ENCODE assay signal across 17 cellular contexts in genomic region chr1:81023187-81023724, GRCh38.
DNase-seq lines count a peak whose midpoint lies in the region; ATAC-seq and TF ChIP-seq lines count a peak whose summit lies in the region.
"Had no signal": no experiment of that assay in that cellular context is flagged by ENCODE, and none has a peak within 500 bp of the region (broad histone marks: within the 10 kb centered on the region; RNA-seq: fewer than 3 reads in every experiment).

No MANE protein-coding gene starts in this region.

- no peaks in the 10 kb centered on the region for H3K9me2 ChIP-seq in neural cell (ENCODE audit: insufficient read depth, low read length)

- POLR2A ChIA-PET in HEK293T (lab: Yijun Ruan, JAX), result interaction anchor here (1.5 kb wide), 1 partner anchor 10 kb away, joined by 4 read pairs; no protein-coding TSS in a partner anchor
- POLR2A ChIA-PET in CD8-positive, alpha-beta T cell (lab: Charles Lee), result no interaction called here

- DNase-seq in HEK293T (ENCODE audit: extremely low spot score) (no peak), endodermal cell (no peak)
- DNase-seq in CD8-positive, alpha-beta T cell, result no peak
- no peak for DNase-seq in stimulated activated CD4-positive, alpha-beta T cell treated with anti-CD3 and anti-CD28 coated beads, Interleukin-2, amount 100 ng/mL, for 24 hours
- DNase-seq: ACHN; AML-193; CD4-positive, alpha-beta T cell; DMS153; DMS79; GDM1; GM23248; HCEC 1CT; HFFc6 had no signal

- ATAC-seq in CD8-positive, alpha-beta T cell, result no peak
- no peak for ATAC-seq in HG03457 (IDR thresholded peaks at IDR 0.05; ENCODE audit: unreplicated experiment)

- H3K27me3 ChIP-seq in endodermal cell (ENCODE audit: control insufficient read depth, insufficient read depth, low read length, poor library complexity, severe bottlenecking), result no peaks in the 10 kb centered on the region
- no peaks in the 10 kb centered on the region for H3K27me3 ChIP-seq in neural cell (ENCODE audit: insufficient read depth, low read depth, low read length)
- no peaks in the 10 kb centered on the region for H3K27me3 ChIP-seq in CD8-positive, alpha-beta T cell (ENCODE audit: insufficient read depth, low read length)

- no peaks in the 10 kb centered on the region for H4K20me1 ChIP-seq in neural cell (ENCODE audit: insufficient read depth)

- H3K36me3 ChIP-seq in endodermal cell (ENCODE audit: control insufficient read depth, insufficient read depth, low read length) (no peaks in the 10 kb centered on the region), neural cell (ENCODE audit: insufficient read depth, low read length) (no peaks in the 10 kb centered on the region)
- no peaks in the 10 kb centered on the region for H3K36me3 ChIP-seq in CD8-positive, alpha-beta T cell (ENCODE audit: insufficient read depth, low read length)

- H3K9ac ChIP-seq in endodermal cell (ENCODE audit: extremely low read depth, low read length, poor library complexity, severe bottlenecking) (no peak overlapping the region), neural cell (ENCODE audit: low read length) (peak overlapping the region; percentile 59)
- H3K9ac ChIP-seq: GM23248 had no signal

- H3K27ac ChIP-seq in endodermal cell (ENCODE audit: low read depth, low read length), result no peak overlapping the region
- peak overlapping the region; percentile 97 for H3K27ac ChIP-seq in neural cell (ENCODE audit: low read length)
- no peak overlapping the region for H3K27ac ChIP-seq in CD8-positive, alpha-beta T cell (ENCODE audit: low read depth, low read length)
- H3K27ac ChIP-seq: C4-2B, GM23248, HL-60 had no signal

- H3K36me3 Mint-ChIP-seq in endodermal cell (ENCODE audit: low read depth), result peaks cover 6% of the 10 kb centered on the region
- H3K36me3 Mint-ChIP-seq in CD8-positive, alpha-beta T cell, result no peaks in the 10 kb centered on the region

- peak; percentile 99 for TF ChIP-seq EP300 in neural cell (conservative IDR thresholded peaks at IDR 0.05; ENCODE audit: poor library complexity, severe bottlenecking)

- intact Hi-C loops in CD8-positive, alpha-beta T cell (cut with DNase I, micrococcal nuclease), result no loop called here

- TF ChIP-seq RAD21 in neural cell (conservative IDR thresholded peaks at IDR 0.05), result peak; percentile 57

- peaks cover 4% of the 10 kb centered on the region for H3F3A ChIP-seq in neural cell (ENCODE audit: insufficient read depth, low read length, poor library complexity, severe bottlenecking)

- peaks cover 13% of the 10 kb centered on the region for H3K9me3 Mint-ChIP-seq in endodermal cell
- peaks cover 9% of the 10 kb centered on the region for H3K9me3 Mint-ChIP-seq in CD8-positive, alpha-beta T cell
- H3K9me3 Mint-ChIP-seq: HFFc6 had no signal

- H3K4me3 ChIP-seq in endodermal cell (ENCODE audit: low read length) (peak overlapping the region; percentile 1), neural cell (ENCODE audit: low read length) (no peak overlapping the region)
- H3K4me3 ChIP-seq in CD8-positive, alpha-beta T cell (ENCODE audit: low read depth, low read length), result no peak overlapping the region
- H3K4me3 ChIP-seq: GM23248 had no signal

- TF ChIP-seq CTCF in endodermal cell (conservative IDR thresholded peaks at IDR 0.05) (no peak), neural cell (IDR thresholded peaks at IDR 0.05; ENCODE audit: poor library complexity, severe bottlenecking) (no peak)
- TF ChIP-seq CTCF in CD8-positive, alpha-beta T cell (IDR thresholded peaks at IDR 0.05), result no peak

- no peaks in the 10 kb centered on the region for H3K79me2 ChIP-seq in neural cell (replicated peaks; ENCODE audit: insufficient read depth, low read length)

- no peak overlapping the region for H3K27ac Mint-ChIP-seq in endodermal cell
- H3K27ac Mint-ChIP-seq in CD8-positive, alpha-beta T cell, result no peak overlapping the region
- H3K27ac Mint-ChIP-seq: CD4-positive, alpha-beta T cell; HFFc6 had no signal

- peaks cover 29% of the 10 kb centered on the region for H3K4me1 Mint-ChIP-seq in endodermal cell
- H3K4me1 Mint-ChIP-seq in CD8-positive, alpha-beta T cell (ENCODE audit: low read depth), result no peaks in the 10 kb centered on the region

- peaks cover 17% of the 10 kb centered on the region for H3K9me3 ChIP-seq in endodermal cell (ENCODE audit: control insufficient read depth, low read length)
- H3K9me3 ChIP-seq in neural cell (ENCODE audit: low read length), result no peaks in the 10 kb centered on the region
- H3K9me3 ChIP-seq in CD8-positive, alpha-beta T cell (ENCODE audit: low read length), result no peaks in the 10 kb centered on the region

- H3K27me3 Mint-ChIP-seq in endodermal cell (ENCODE audit: insufficient read depth), result peaks cover 13% of the 10 kb centered on the region
- H3K27me3 Mint-ChIP-seq in CD8-positive, alpha-beta T cell (ENCODE audit: low read depth), result no peaks in the 10 kb centered on the region
- H3K27me3 Mint-ChIP-seq: CD4-positive, alpha-beta T cell had no signal

- no peak overlapping the region for H3K4me3 Mint-ChIP-seq in endodermal cell
- H3K4me3 Mint-ChIP-seq in CD8-positive, alpha-beta T cell, result no peak overlapping the region
- H3K4me3 Mint-ChIP-seq: CD4-positive, alpha-beta T cell; HFFc6 had no signal

- CTCF ChIA-PET in HEK293T (lab: Yijun Ruan, JAX), result no interaction called here
- CTCF ChIA-PET in CD8-positive, alpha-beta T cell (lab: Charles Lee), result no interaction called here

- H3K4me2 ChIP-seq in neural cell (ENCODE audit: low read length), result no peak overlapping the region

- WGBS in endodermal cell (ENCODE audit: insufficient coverage in 1 of 2, insufficient read length in 1 of 2), 2 experiments, result 89 to 100% methylated on average over 1 to 5 of the region's 5 CpGs

- peaks cover 4% of the 10 kb centered on the region for H3K4me1 ChIP-seq in endodermal cell (ENCODE audit: control insufficient read depth, insufficient read depth, low read length)
- H3K4me1 ChIP-seq in CD8-positive, alpha-beta T cell (ENCODE audit: insufficient read depth, low read length), result no peaks in the 10 kb centered on the region

- no peak overlapping the region for H2AFZ ChIP-seq in neural cell (ENCODE audit: low read depth, low read length)
- H2AFZ ChIP-seq: GM23248 had no signal

TF ChIP-seq in HEK293T, 16 proteins besides CTCF, POLR2A, EP300 and RAD21:
- no peak for TF ChIP-seq TARDBP (IDR thresholded peaks at IDR 0.05)
- TF ChIP-seq PKNOX1 (IDR thresholded peaks at IDR 0.05), result peak; percentile 80

TF ChIP-seq in neural cell, 6 proteins besides CTCF, POLR2A, EP300 and RAD21:
- peak; percentile 90 for TF ChIP-seq POLR2AphosphoS5 (IDR thresholded peaks at IDR 0.05)
- TF ChIP-seq MXI1 (conservative IDR thresholded peaks at IDR 0.05; ENCODE audit: poor library complexity, severe bottlenecking), result no peak
- TF ChIP-seq REST (IDR thresholded peaks at IDR 0.05; ENCODE audit: borderline replicate concordance), result peak; percentile 100
- no peak for TF ChIP-seq TAF1 (IDR thresholded peaks at IDR 0.05; ENCODE audit: low read depth)
- no peak for TF ChIP-seq EZH2 (IDR thresholded peaks at IDR 0.05; ENCODE audit: borderline replicate concordance, insufficient read depth, low read length, poor library complexity, severe bottlenecking)
- TF ChIP-seq SMC3 (conservative IDR thresholded peaks at IDR 0.05; ENCODE audit: poor library complexity), result peak; percentile 41
TF ChIP-seq in neural cell: peak in this region for 3.
